8 cellular contexts compared by ENCODE assay signal in genomic region chr4:102345795-102346100, GRCh38. TPM values are rescaled to one million over a fixed set of nuclear protein-coding genes. Genes with fewer than 3 reads are reported as not detected.
DNase-seq lines count a peak whose midpoint lies in the region; ATAC-seq and TF ChIP-seq lines count a peak whose summit lies in the region.

No MANE protein-coding gene starts in this region.

- H2AK5ac ChIP-seq in neuronal stem cell (ENCODE audit: low read depth, low read length) = no peak overlapping the region

- H3K9ac ChIP-seq in endodermal cell (ENCODE audit: extremely low read depth, low read length, poor library complexity, severe bottlenecking) (peak overlapping the region; percentile 82), neuronal stem cell (ENCODE audit: low read depth, low read length, poor library complexity) (no peak overlapping the region)

- H3K4me3 ChIP-seq in OCI-LY7 (ENCODE audit: low read depth, low read length, poor library complexity, severe bottlenecking) = peak overlapping the region; percentile 78
- peak overlapping the region; percentile 83 for H3K4me3 ChIP-seq in endodermal cell (ENCODE audit: low read length)
- H3K4me3 ChIP-seq in neuronal stem cell (ENCODE audit: low read length in 2 of 2) = peak overlapping the region in 1 of 2 donors; percentile 53

- peaks cover 40% of the 10 kb centered on the region for H3K4me1 Mint-ChIP-seq in endodermal cell

- H3K27ac Mint-ChIP-seq in endodermal cell = peak overlapping the region; percentile 83

- H3K4me2 ChIP-seq in OCI-LY7 (ENCODE audit: low read length) (peak overlapping the region; percentile 97), neuronal stem cell (ENCODE audit: insufficient read depth, low read length, poor library complexity, severe bottlenecking) (peak overlapping the region; percentile 55)

- CTCF ChIA-PET in OCI-LY7 (lab: Charles Lee; ENCODE audit: unreplicated experiment) = no interaction called here

- H3K9me2 ChIP-seq in OCI-LY7 (ENCODE audit: insufficient read depth, low read length) = no peaks in the 10 kb centered on the region

- no peak overlapping the region for H3K18ac ChIP-seq in neuronal stem cell (ENCODE audit: low read length)

- H3K4ac ChIP-seq in neuronal stem cell (ENCODE audit: low read length) = no peak overlapping the region

- no peaks in the 10 kb centered on the region for H3K9me3 Mint-ChIP-seq in endodermal cell

- H2BK5ac ChIP-seq in neuronal stem cell (ENCODE audit: low read length) = no peak overlapping the region

- no peak overlapping the region for H2BK15ac ChIP-seq in neuronal stem cell (ENCODE audit: low read length)

- no peaks in the 10 kb centered on the region for H3K36me3 ChIP-seq in OCI-LY7 (ENCODE audit: insufficient read depth, low read length)
- H3K36me3 ChIP-seq in endodermal cell (ENCODE audit: control insufficient read depth, insufficient read depth, low read length) = no peaks in the 10 kb centered on the region
- no peaks in the 10 kb centered on the region for H3K36me3 ChIP-seq in neuronal stem cell (replicated peaks in 1 of 2; ENCODE audit: control insufficient read depth in 2 of 2, insufficient read depth in 2 of 2, low read length in 2 of 2)

- TF ChIP-seq CTCF in OCI-LY7 (conservative IDR thresholded peaks at IDR 0.05; ENCODE audit: low read length) (peak; percentile 59; the same call in 1 of the 2 replicates), endodermal cell (conservative IDR thresholded peaks at IDR 0.05) (peak; percentile 18)

- no peak overlapping the region for H3K23ac ChIP-seq in neuronal stem cell (ENCODE audit: low read depth, low read length, poor library complexity)

- H3K14ac ChIP-seq in neuronal stem cell (ENCODE audit: low read length) = no peak overlapping the region

- H3K4me1 ChIP-seq in OCI-LY7 (ENCODE audit: insufficient read depth, low read length, poor library complexity, severe bottlenecking) (peaks cover 40% of the 10 kb centered on the region), endodermal cell (ENCODE audit: control insufficient read depth, insufficient read depth, low read length) (peaks cover 3% of the 10 kb centered on the region), neuronal stem cell (ENCODE audit: control insufficient read depth in 2 of 2, insufficient read depth in 1 of 2, low read depth in 1 of 2, low read length in 2 of 2) (peaks cover 0 to 1% of the 10 kb centered on the region in 2 donors)

- BruUV-seq in OCI-LY7 (replicated peaks; lab: Mats Ljungman, UMichigan) = no TSS peak

- H3K79me2 ChIP-seq in OCI-LY7 (ENCODE audit: insufficient read depth, low read depth, low read length) = peaks cover 33% of the 10 kb centered on the region

- ATAC-seq in GM21381 (IDR thresholded peaks at IDR 0.05; ENCODE audit: unreplicated experiment) = no peak

- no peak overlapping the region for H4K8ac ChIP-seq in neuronal stem cell (ENCODE audit: low read depth, low read length)

- H2BK120ac ChIP-seq in neuronal stem cell (ENCODE audit: low read depth, low read length) = no peak overlapping the region

- H3K27ac ChIP-seq in OCI-LY7 (ENCODE audit: low read depth, low read length, poor library complexity, severe bottlenecking) (peak overlapping the region; percentile 94), endodermal cell (ENCODE audit: low read depth, low read length) (no peak overlapping the region), neuronal stem cell (replicated peaks; ENCODE audit: low read length) (no peak overlapping the region)

- H3K36me3 Mint-ChIP-seq in endodermal cell (ENCODE audit: low read depth) = no peaks in the 10 kb centered on the region

- H3K79me1 ChIP-seq in neuronal stem cell (ENCODE audit: low read depth, low read length) = no peaks in the 10 kb centered on the region

- H4K20me1 ChIP-seq in OCI-LY7 (ENCODE audit: insufficient read depth, low read length) = peaks cover 28% of the 10 kb centered on the region

- H3K4me3 Mint-ChIP-seq in endodermal cell = peak overlapping the region; percentile 64

- no peaks in the 10 kb centered on the region for H3K27me3 ChIP-seq in endodermal cell (ENCODE audit: control insufficient read depth, insufficient read depth, low read length, poor library complexity, severe bottlenecking)
- H3K27me3 ChIP-seq in neuronal stem cell (ENCODE audit: control insufficient read depth in 3 of 3, insufficient read depth in 3 of 3, low read depth in 1 of 3, low read length in 3 of 3) = peaks cover 0 to 49% (median 0%) of the 10 kb centered on the region in 3 experiments

- intact Hi-C loops in OCI-LY7 (cut with micrococcal nuclease; ENCODE audit: unreplicated experiment) = loop anchor here (1.0 to 5.0 kb wide), 8 partner anchors 37 to 752 kb away; partner anchors contain the start of genes BDH2, CISD2, SLC9B2 and UBE2D3

- no peak overlapping the region for H2BK12ac ChIP-seq in neuronal stem cell (ENCODE audit: low read length)

- H2AFZ ChIP-seq in OCI-LY7 (ENCODE audit: low read length) (peak overlapping the region; percentile 83), neuronal stem cell (ENCODE audit: low read length) (peak overlapping the region; percentile 98)

- H3K27me3 Mint-ChIP-seq in endodermal cell (ENCODE audit: insufficient read depth) = no peaks in the 10 kb centered on the region

- no peaks in the 10 kb centered on the region for H3K9me3 ChIP-seq in OCI-LY7 (ENCODE audit: low read length)
- H3K9me3 ChIP-seq in endodermal cell (ENCODE audit: control insufficient read depth, low read length) = no peaks in the 10 kb centered on the region
- H3K9me3 ChIP-seq in neuronal stem cell (replicated peaks in 1 of 2; ENCODE audit: control insufficient read depth in 2 of 2, insufficient read depth in 1 of 2, low read depth in 1 of 2, low read length in 2 of 2) = no peaks in the 10 kb centered on the region

- no peak overlapping the region for H4K91ac ChIP-seq in neuronal stem cell (ENCODE audit: low read depth, low read length, poor library complexity)

- POLR2A ChIA-PET in OCI-LY7 (lab: Charles Lee) = interaction anchor here (0.7 to 2.6 kb wide), 10 partner anchors 10 to 158 kb away, joined by 3 to 13 read pairs (median 4); no protein-coding TSS in a partner anchor

- DNase-seq in Daoy (ENCODE audit: low read depth) (peak; percentile 1), OCI-LY7 (ENCODE audit: low spot score) (no peak), endodermal cell (no peak), neuronal stem cell (ENCODE audit: low spot score) (no peak), HT-29 (ENCODE audit: low spot score) (no peak), medulla oblongata (ENCODE audit: extremely low spot score) (no peak), NCI-H526 (lab: John Stamatoyannopoulos, UW) (no peak)

- WGBS in endodermal cell (ENCODE audit: insufficient coverage in 1 of 2, insufficient read length in 1 of 2), 2 experiments = 12 to 27% methylated on average over 2 to 5 of the region's 5 CpGs
- WGBS in neuronal stem cell (ENCODE audit: extremely low coverage in 2 of 2, insufficient read length in 2 of 2, insufficient replicate concordance in 1 of 2), 2 donors = no CpG with 5 or more reads among the region's 5 CpGs

RNA-seq across cellular contexts. Expression of gene SLC39A8, which starts 0.5 kb away (rescaled TPM):
- total RNA-seq in Daoy (2014; rRNA removed; shearing (Covaris generic)) = 15.6 and 18.7 TPM in 2 replicates
- 29.2 and 35.4 TPM in 2 replicates for total RNA-seq in OCI-LY7 (2014; rRNA removed; shearing (Covaris generic))
- total RNA-seq in OCI-LY7 (2022) (57.0 and 60.5 TPM in 2 replicates), endodermal cell (10 to 100 TPM; 64.4 to 76.4 TPM)
- polyA plus RNA-seq in endodermal cell (2013, experiment 1 of 2) = 21.4 TPM
- polyA plus RNA-seq in endodermal cell (2013, experiment 2 of 2) = 20.1 TPM
- 9.9 TPM for polyA plus RNA-seq in neuronal stem cell (2013, experiment 1 of 2)
- 10.2 TPM for polyA plus RNA-seq in neuronal stem cell (2013, experiment 2 of 2)
- 13.6 and 14.6 TPM in 2 replicates for total RNA-seq in HT-29 (2014; rRNA removed; shearing (Covaris generic))
